ENCODE assay signal across 19 cellular contexts in the genomic region with DNA sequence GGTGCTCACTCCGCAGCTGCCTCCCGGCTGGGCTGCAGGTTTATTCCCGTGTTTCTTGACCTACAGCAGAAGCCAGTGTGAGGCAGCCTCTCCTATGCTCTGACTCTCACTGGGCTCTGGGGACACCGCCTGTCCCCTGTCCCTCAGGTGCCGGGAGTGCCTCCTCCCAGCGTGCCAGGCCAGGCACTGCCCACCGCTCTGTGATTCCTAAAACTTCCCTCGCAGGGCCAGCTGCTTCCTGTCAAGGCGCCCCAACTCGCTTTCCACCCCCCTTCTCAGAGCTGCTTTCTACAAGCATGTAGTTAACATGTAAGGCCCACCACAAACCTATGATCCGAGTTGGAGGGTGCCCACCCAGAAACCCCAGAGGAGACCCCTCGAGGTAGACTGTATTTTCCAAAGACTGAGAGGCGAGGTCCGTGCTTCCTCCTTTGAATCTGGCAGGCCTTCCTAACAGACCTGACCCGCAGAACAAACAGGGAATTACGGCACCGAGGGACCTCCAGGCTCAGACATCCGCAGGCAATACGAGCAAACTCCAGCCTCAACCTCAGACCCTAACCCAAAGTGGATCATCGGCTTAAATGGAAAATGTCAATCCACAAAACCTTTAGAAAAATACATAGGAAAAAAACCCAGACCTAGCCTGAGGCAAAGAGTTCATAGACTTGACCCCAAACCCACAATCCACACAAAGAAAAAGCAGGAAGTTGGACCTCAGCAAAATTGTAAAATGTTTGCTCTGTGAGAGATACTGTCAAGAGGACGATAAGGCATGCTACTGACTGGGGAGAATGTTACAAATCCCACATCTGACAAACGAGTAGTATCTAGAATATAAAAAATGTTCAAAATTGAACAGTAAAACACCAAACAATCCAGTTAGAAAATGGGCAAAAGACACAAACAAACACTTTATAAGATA.
DNase-seq lines count a peak whose midpoint lies in the region; ATAC-seq, FAIRE-seq and TF ChIP-seq lines count a peak whose summit lies in the region.
"Had no signal": no experiment of that assay in that cellular context is flagged by ENCODE, and none has a peak within 500 bp of the region (broad histone marks: within the 10 kb centered on the region; RNA-seq: fewer than 3 reads in every experiment).

No MANE protein-coding gene starts in this region.

- no TSS peak for BruUV-seq in Panc1 (replicated peaks; lab: Mats Ljungman, UMichigan)

- POLR2A ChIA-PET in Panc1 (lab: Charles Lee), result no interaction called here
- POLR2A ChIA-PET in H1 (lab: Charles Lee; ENCODE audit: partially characterized antibody), result no interaction called here

- H3K36me3 ChIP-seq in Panc1 (ENCODE audit: control insufficient read depth, insufficient read depth, low read length), result no peaks in the 10 kb centered on the region
- H3K36me3 ChIP-seq in H1 (ENCODE audit: control insufficient read depth in 2 of 4, insufficient read depth in 4 of 4, low read length in 3 of 4), result no peaks in the 10 kb centered on the region

- H3K4ac ChIP-seq in H1 (replicated peaks; ENCODE audit: insufficient read length, low read depth, low read length), result no peak overlapping the region

- H3K23ac ChIP-seq in H1 (ENCODE audit: insufficient read length), result no peak overlapping the region

- H2AFZ ChIP-seq in H1 (ENCODE audit: low read length), result no peak overlapping the region

- no peak overlapping the region for H3K18ac ChIP-seq in H1 (ENCODE audit: extremely low read depth, low read length)

- H3K27ac ChIP-seq in Panc1 (ENCODE audit: low read length) (peak overlapping the region; percentile 18; the same call in 1 of the 2 replicates), H1 (ENCODE audit: low read depth, low read length) (no peak overlapping the region)
- H3K27ac ChIP-seq: psoas muscle had no signal

- H2BK5ac ChIP-seq in H1 (ENCODE audit: low read depth, low read length), result 0 out of 2 replicates have a peak overlapping the region, but pooled peaks have one; percentile 16

- no peak for ATAC-seq in Panc1
- ATAC-seq: activated CD8-positive, alpha-beta T cell treated with anti-CD3 and anti-CD28 coated beads for 36 hours; activated naive CD4-positive, alpha-beta T cell treated with anti-CD3 and anti-CD28 coated beads, Interleukin-2, amount 50 U/mL, for 72 hours; naive thymus-derived CD4-positive, alpha-beta T cell had no signal

- H2BK20ac ChIP-seq in H1 (ENCODE audit: low read length), result no peak overlapping the region

- H3K79me1 ChIP-seq in H1 (ENCODE audit: low read depth, low read length), result no peaks in the 10 kb centered on the region

- TF ChIP-seq CTCF in Panc1 (IDR thresholded peaks at IDR 0.05) (no peak), H1 (IDR thresholded peaks at IDR 0.05; ENCODE audit: control extremely low read depth in 1 of 3, insufficient read depth in 1 of 3, low read depth in 1 of 3, low read length in 3 of 3) (no peak)

- H4K5ac ChIP-seq in H1 (ENCODE audit: insufficient read length, low read depth, low read length), result no peak overlapping the region

- in situ Hi-C loops in Panc1 (cut with HindIII; ENCODE audit: low pct_unique_long_range_greater_than_20kb, low sequenced_read_pairs), result no loop called here

- H2BK15ac ChIP-seq in H1 (ENCODE audit: low read length), result no peak overlapping the region

- CTCF ChIA-PET in Panc1 (lab: Charles Lee), result interaction anchor here (0.7 to 0.8 kb wide), 2 partner anchors 69 to 72 kb away, joined by 3 read pairs; no protein-coding TSS in a partner anchor
- CTCF ChIA-PET in H1 (lab: Charles Lee; ENCODE audit: partially characterized antibody), result interaction anchor here (0.6 to 4.9 kb wide), 29 partner anchors 9 to 442 kb away, joined by 3 to 32 read pairs (median 4); no protein-coding TSS in a partner anchor

- no peak overlapping the region for H4K91ac ChIP-seq in H1 (replicated peaks; ENCODE audit: insufficient read length, low read length)

- 90% methylated on average over 20 of the region's 22 CpGs; no CpG with 5 or more reads in 1 of the 2 experiments for WGBS in H1 (ENCODE audit: extremely low coverage in 1 of 2, insufficient coverage in 1 of 2, insufficient read length in 1 of 2, insufficient replicate concordance in 2 of 2, low coverage in 1 of 2, low lambda C conversion rate in 2 of 2, missing lambda C conversion rate in 1 of 2), 2 experiments

- FAIRE-seq in H1 (lab: Jason Lieb, UNC), result no peak
- FAIRE-seq: endometrium had no signal

- H3K27me3 ChIP-seq in Panc1 (ENCODE audit: control insufficient read depth, insufficient read depth, low read length), result no peaks in the 10 kb centered on the region
- no peaks in the 10 kb centered on the region for H3K27me3 ChIP-seq in H1 (replicated peaks in 1 of 4; ENCODE audit: control insufficient read depth in 3 of 4, extremely low read depth in 1 of 4, insufficient read depth in 3 of 4, low read length in 3 of 4)

- H3K4me3 ChIP-seq in Jurkat, Clone E6-1 (ENCODE audit: low read length), result no peak overlapping the region
- H3K4me3 ChIP-seq in Panc1 (ENCODE audit: low read depth in 2 of 2, low read length in 2 of 2) (no peak overlapping the region), H1 (ENCODE audit: extremely low read depth in 1 of 4, insufficient read depth in 2 of 4, low read depth in 3 of 4, low read length in 4 of 4) (no peak overlapping the region)
- H3K4me3 ChIP-seq: psoas muscle had no signal

- H3K79me2 ChIP-seq in H1 (ENCODE audit: control insufficient read depth in 1 of 2, insufficient read depth in 2 of 2, low read length in 2 of 2), result no peaks in the 10 kb centered on the region

- no peak overlapping the region; a peak in 1 of 7 replicates for H3K9ac ChIP-seq in H1 (replicated peaks in 1 of 4; ENCODE audit: extremely low read depth in 1 of 4, low read depth in 3 of 4, low read length in 3 of 4)

- H4K8ac ChIP-seq in H1 (ENCODE audit: extremely low read depth, insufficient read depth, low read length), result no peak overlapping the region

- H2AK5ac ChIP-seq in H1 (ENCODE audit: low read depth, low read length), result no peak overlapping the region; the same call in 1 of the 2 replicates

- intact Hi-C loops in Panc1 (cut with micrococcal nuclease; ENCODE audit: unreplicated experiment), result no loop called here

- no peak overlapping the region for H3K56ac ChIP-seq in H1 (replicated peaks; ENCODE audit: insufficient read length, low read depth, low read length)

- H3K9me3 ChIP-seq in Panc1 (ENCODE audit: control insufficient read depth, insufficient read depth, low read depth, low read length) (no peaks in the 10 kb centered on the region), H1 (ENCODE audit: insufficient read depth in 2 of 2, low read depth in 1 of 2, low read length in 1 of 2) (no peaks in the 10 kb centered on the region)
- H3K9me3 ChIP-seq: Caco-2, psoas muscle had no signal

- H3K14ac ChIP-seq in H1 (ENCODE audit: insufficient read length), result no peak overlapping the region

- no peaks in the 10 kb centered on the region for H4K20me1 ChIP-seq in H1 (replicated peaks in 1 of 2; ENCODE audit: control insufficient read depth in 1 of 2, insufficient read depth in 2 of 2, low read length in 2 of 2)

- H3K4me2 ChIP-seq in H1 (ENCODE audit: insufficient read depth in 1 of 2, low read depth in 2 of 2, low read length in 2 of 2), result no peak overlapping the region

- TF ChIP-seq RAD21 in H1 (IDR thresholded peaks at IDR 0.05 in 1 of 2, conservative IDR thresholded peaks at IDR 0.05 in 1 of 2; ENCODE audit: low read depth in 2 of 2, low read length in 2 of 2), result no peak

- no peak for TF ChIP-seq POLR2A in H1 (IDR thresholded peaks at IDR 0.05; ENCODE audit: control extremely low read depth in 1 of 2, low read depth in 2 of 2, low read length in 2 of 2)

- H2BK120ac ChIP-seq in H1 (replicated peaks; ENCODE audit: low read depth, low read length), result no peak overlapping the region

- TF ChIP-seq EP300 in H1 (IDR thresholded peaks at IDR 0.05; ENCODE audit: borderline replicate concordance in 1 of 2, low read depth in 2 of 2, low read length in 2 of 2), result no peak

- H3K4me1 ChIP-seq in Panc1 (ENCODE audit: control insufficient read depth, insufficient read depth, low read length) (peaks cover 24% of the 10 kb centered on the region), H1 (replicated peaks in 1 of 4; ENCODE audit: control insufficient read depth in 3 of 4, insufficient read depth in 4 of 4, low read length in 3 of 4) (peaks cover 0 to 9% (median 2%) of the 10 kb centered on the region in 4 experiments; a peak in 4 of 7 replicates)
- H3K4me1 ChIP-seq: Caco-2 had no signal

- H3K23me2 ChIP-seq in H1 (ENCODE audit: low read depth, low read length), result no peaks in the 10 kb centered on the region; the same call in 1 of the 2 replicates

- peak; percentile 37 for DNase-seq in Jurkat, Clone E6-1 (ENCODE audit: low read depth, low spot score)
- DNase-seq in Panc1 (ENCODE audit: low read depth, low spot score) (no peak), H1 (ENCODE audit: low read depth in 1 of 2, low spot score in 2 of 2) (no peak), retina (peak; percentile 31), hepatic stellate cell (ENCODE audit: low spot score) (no peak)
- DNase-seq in activated T-cell treated with anti-CD3 and anti-CD28 coated beads, Interleukin-2, amount 50 U/mL, for 48 hours, result no peak
- no peak for DNase-seq in stimulated activated naive CD4-positive, alpha-beta T cell treated with Interleukin-2 at 50 U/mL for 16 hours (lab: John Stamatoyannopoulos, UW)
- DNase-seq: activated B cell treated with CpG ODN at 0.5 μM for 24 hours; activated CD8-positive, alpha-beta T cell treated with anti-CD3 and anti-CD28 coated beads for 36 hours; activated T-cell treated with anti-CD3 and anti-CD28 coated beads, Interleukin-2, amount 50 U/mL, for 24 hours; AML-193; Caco-2; islet precursor cell; naive thymus-derived CD4-positive, alpha-beta T cell; NCI-H187; stimulated activated CD8-positive, alpha-beta memory T cell treated with anti-CD3 and anti-CD28 coated beads, Interleukin-4, amount 100 ng/mL, for 48 hours had no signal

- no peak overlapping the region for H2BK12ac ChIP-seq in H1 (ENCODE audit: low read depth, low read length)

TF ChIP-seq in H1, 55 proteins besides CTCF, POLR2A, EP300 and RAD21:
- TF ChIP-seq CBX5 (IDR thresholded peaks at IDR 0.05; ENCODE audit: low read depth, low read length) (no peak), GTF2F1 (IDR thresholded peaks at IDR 0.05; ENCODE audit: borderline replicate concordance, low read depth, low read length) (no peak)

Comparison
In these comparisons a context has a peak if more than half of its experiments do, and no peak if none do; other contexts are left out.
1. DNase-seq: peak in Jurkat, Clone E6-1 (single experiment) and retina (single experiment); none in Panc1 (single experiment), H1 (0 of 2), activated T-cell treated with anti-CD3 and anti-CD28 coated beads, Interleukin-2, amount 50 U/mL, for 48 hours (0 of 2), stimulated activated naive CD4-positive, alpha-beta T cell treated with Interleukin-2 at 50 U/mL for 16 hours (single experiment) and hepatic stellate cell (single experiment).